ENCODE assay signal across 8 cellular contexts in genomic region chr7:105353752-105354328, GRCh38. TPM values are rescaled to one million over a fixed set of nuclear protein-coding genes. Genes with fewer than 3 reads are reported as not detected.
DNase-seq lines count a peak whose midpoint lies in the region; ATAC-seq and TF ChIP-seq lines count a peak whose summit lies in the region.

No MANE protein-coding gene starts in this region.

- peak overlapping the region; percentile 45; the same call in 1 of the 2 replicates for H3K27ac Mint-ChIP-seq in GM23338
- H3K27ac Mint-ChIP-seq in activated T-helper 2 cell treated with anti-CD3 and anti-CD28 coated beads, Interferon-gamma antibody, Interleukin-2, Interleukin-4, amounts not matched to agents 10 μg/mL and 5 μg/mL and 100 μg/mL, durations not matched to agents 14 hours and 24 hours and 36 hours, result peak overlapping the region; percentile 3

- H3K4me3 Mint-ChIP-seq in GM23338, result no peak overlapping the region
- no peak overlapping the region for H3K4me3 Mint-ChIP-seq in activated T-helper 2 cell treated with anti-CD3 and anti-CD28 coated beads, Interferon-gamma antibody, Interleukin-2, Interleukin-4, amounts not matched to agents 10 μg/mL and 5 μg/mL and 100 μg/mL, durations not matched to agents 14 hours and 24 hours and 36 hours (ENCODE audit: low read depth)

- ATAC-seq in GM23338, result no peak
- peak; percentile 42 to 64 (median 56) for ATAC-seq in right lobe of liver
- ATAC-seq in GM21381 (IDR thresholded peaks at IDR 0.05; ENCODE audit: unreplicated experiment), result no peak
- no peak for ATAC-seq in HG03571 (IDR thresholded peaks at IDR 0.05; ENCODE audit: unreplicated experiment)

- no peak overlapping the region for H3K4me2 ChIP-seq in GM23338

- H3K36me3 ChIP-seq in GM23338 (ENCODE audit: insufficient read depth), result no peaks in the 10 kb centered on the region
- H3K36me3 ChIP-seq in right lobe of liver, result no peaks in the 10 kb centered on the region

- no peaks in the 10 kb centered on the region for H3K9me2 ChIP-seq in GM23338 (ENCODE audit: insufficient read depth)

- peaks cover 98% of the 10 kb centered on the region for H3K79me2 ChIP-seq in GM23338 (replicated peaks; ENCODE audit: insufficient read depth)

- H3K27ac ChIP-seq in GM23338 (ENCODE audit: low read depth) (no peak overlapping the region), right lobe of liver (no peak overlapping the region)

- no peak for TF ChIP-seq CTCF in GM23338 (conservative IDR thresholded peaks at IDR 0.05; ENCODE audit: low read depth in 2 of 2)
- TF ChIP-seq CTCF in right lobe of liver (IDR thresholded peaks at IDR 0.05), result no peak

- WGBS in right lobe of liver (ENCODE audit: insufficient coverage, low coverage, low lambda C conversion rate, missing lambda C conversion rate), result 64% methylated on average over 3 of the region's 5 CpGs

- peaks cover 48% of the 10 kb centered on the region for H4K20me1 ChIP-seq in GM23338 (replicated peaks; ENCODE audit: insufficient read depth)

- H3F3A ChIP-seq in GM23338 (replicated peaks; ENCODE audit: low read depth), result no peaks in the 10 kb centered on the region

- H3K4me1 ChIP-seq in GM23338 (ENCODE audit: insufficient read depth) (peaks cover 11% of the 10 kb centered on the region), right lobe of liver (peaks cover 0 to 7% (median 0%) of the 10 kb centered on the region in 4 donors)

- H3K9me3 ChIP-seq in right lobe of liver, result no peaks in the 10 kb centered on the region

- no peaks in the 10 kb centered on the region for H3K9me3 Mint-ChIP-seq in GM23338
- no peaks in the 10 kb centered on the region for H3K9me3 Mint-ChIP-seq in activated T-helper 2 cell treated with anti-CD3 and anti-CD28 coated beads, Interferon-gamma antibody, Interleukin-2, Interleukin-4, amounts not matched to agents 10 μg/mL and 5 μg/mL and 100 μg/mL, durations not matched to agents 14 hours and 24 hours and 36 hours

- intact Hi-C loops in activated T-helper 2 cell treated with anti-CD3 and anti-CD28 coated beads, Interferon-gamma antibody, Interleukin-2, Interleukin-4, amounts not matched to agents 10 μg/mL and 5 μg/mL and 100 μg/mL, durations not matched to agents 14 hours and 24 hours and 36 hours (cut with micrococcal nuclease), result loop anchor here (2.0 kb wide), 1 partner anchor 35 kb away; the partner anchor contains the start of gene SRPK2
- intact Hi-C loops in right lobe of liver (cut with DNase I), result no loop called here

- no peak for TF ChIP-seq POLR2A in right lobe of liver (IDR thresholded peaks at IDR 0.05)

- DNase-seq in AG08395 (ENCODE audit: low spot score) (peak; percentile 27), GM23338 (ENCODE audit: low spot score) (no peak), right lobe of liver (peak in 2 of 3 donors; percentile 55 to 66), NCI-H146 (lab: John Stamatoyannopoulos, UW) (no peak), NOMO-1 (lab: John Stamatoyannopoulos, UW; ENCODE audit: unreplicated experiment in 2 of 2) (no peak)
- DNase-seq in activated T-helper 2 cell treated with anti-CD3 and anti-CD28 coated beads, Interferon-gamma antibody, Interleukin-2, Interleukin-4, amounts not matched to agents 10 μg/mL and 5 μg/mL and 100 μg/mL, durations not matched to agents 14 hours and 24 hours and 36 hours (ENCODE audit: low spot score), result no peak

- H3K4me3 ChIP-seq in GM23338 (no peak overlapping the region), right lobe of liver (no peak overlapping the region)

- H3K4me1 Mint-ChIP-seq in GM23338, result peaks cover 27% of the 10 kb centered on the region
- H3K4me1 Mint-ChIP-seq in activated T-helper 2 cell treated with anti-CD3 and anti-CD28 coated beads, Interferon-gamma antibody, Interleukin-2, Interleukin-4, amounts not matched to agents 10 μg/mL and 5 μg/mL and 100 μg/mL, durations not matched to agents 14 hours and 24 hours and 36 hours (ENCODE audit: low read depth), result peaks cover 46% of the 10 kb centered on the region

- peaks cover 7% of the 10 kb centered on the region for H3K27me3 Mint-ChIP-seq in GM23338 (ENCODE audit: insufficient read depth, low read depth, poor library complexity)
- H3K27me3 Mint-ChIP-seq in activated T-helper 2 cell treated with anti-CD3 and anti-CD28 coated beads, Interferon-gamma antibody, Interleukin-2, Interleukin-4, amounts not matched to agents 10 μg/mL and 5 μg/mL and 100 μg/mL, durations not matched to agents 14 hours and 24 hours and 36 hours (ENCODE audit: low read depth), result no peaks in the 10 kb centered on the region

- no peak overlapping the region for H2AFZ ChIP-seq in GM23338

- H3K27me3 ChIP-seq in GM23338 (ENCODE audit: insufficient read depth), result no peaks in the 10 kb centered on the region
- no peaks in the 10 kb centered on the region for H3K27me3 ChIP-seq in right lobe of liver

- H3K36me3 Mint-ChIP-seq in GM23338 (ENCODE audit: low read depth), result no peaks in the 10 kb centered on the region; the same call in 2 of the 3 replicates
- H3K36me3 Mint-ChIP-seq in activated T-helper 2 cell treated with anti-CD3 and anti-CD28 coated beads, Interferon-gamma antibody, Interleukin-2, Interleukin-4, amounts not matched to agents 10 μg/mL and 5 μg/mL and 100 μg/mL, durations not matched to agents 14 hours and 24 hours and 36 hours (ENCODE audit: low read depth), result peaks cover 11% of the 10 kb centered on the region

TF ChIP-seq in GM23338, 12 proteins besides CTCF, POLR2A, EP300 and RAD21 (continues in another document):
- no peak for TF ChIP-seq STAT1 (IDR thresholded peaks at IDR 0.05; ENCODE audit: unreplicated experiment)
- TF ChIP-seq ZNF114 (CRISPR knock-in tag; IDR thresholded peaks at IDR 0.05), result no peak
- TF ChIP-seq EZH2 (IDR thresholded peaks at IDR 0.05; ENCODE audit: low read depth, unreplicated experiment), result no peak
- no peak for TF ChIP-seq REST (IDR thresholded peaks at IDR 0.05; ENCODE audit: unreplicated experiment)

RNA-seq across cellular contexts. Expression of gene SRPK2, which starts 34.9 kb away (rescaled TPM):
- total RNA-seq in GM23338 (2014; rRNA removed; shearing (Covaris generic)), result 66.3 and 85.4 TPM in 2 replicates
- 73.0 and 91.5 TPM in 2 replicates for polyA plus RNA-seq in GM23338 (2016; fragmentation: Nextera tagmentation; extraction: Ambion mirVana)
- 50.9 and 54.7 TPM in 2 replicates for total RNA-seq in activated T-helper 2 cell treated with anti-CD3 and anti-CD28 coated beads, Interferon-gamma antibody, Interleukin-2, Interleukin-4, amounts not matched to agents 10 μg/mL and 5 μg/mL and 100 μg/mL, durations not matched to agents 14 hours and 24 hours and 36 hours
- total RNA-seq in right lobe of liver, result 10 to 100 TPM; 15.5 to 21.1 (median 18.2) TPM

Comparison
In these comparisons a context has a peak if more than half of its experiments do, and no peak if none do; other contexts are left out.
1. DNase-seq: peak in AG08395 (single experiment) and right lobe of liver (2 of 3); none in GM23338 (single experiment), activated T-helper 2 cell treated with anti-CD3 and anti-CD28 coated beads, Interferon-gamma antibody, Interleukin-2, Interleukin-4, amounts not matched to agents 10 μg/mL and 5 μg/mL and 100 μg/mL, durations not matched to agents 14 hours and 24 hours and 36 hours (single experiment), NCI-H146 (single experiment) and NOMO-1 (0 of 2).
2. ATAC-seq: peak in right lobe of liver (4 of 4); none in GM23338 (single experiment), GM21381 (single experiment) and HG03571 (single experiment).